Comparison of ENCODE assay signal across 1 cellular context in the genomic region with DNA sequence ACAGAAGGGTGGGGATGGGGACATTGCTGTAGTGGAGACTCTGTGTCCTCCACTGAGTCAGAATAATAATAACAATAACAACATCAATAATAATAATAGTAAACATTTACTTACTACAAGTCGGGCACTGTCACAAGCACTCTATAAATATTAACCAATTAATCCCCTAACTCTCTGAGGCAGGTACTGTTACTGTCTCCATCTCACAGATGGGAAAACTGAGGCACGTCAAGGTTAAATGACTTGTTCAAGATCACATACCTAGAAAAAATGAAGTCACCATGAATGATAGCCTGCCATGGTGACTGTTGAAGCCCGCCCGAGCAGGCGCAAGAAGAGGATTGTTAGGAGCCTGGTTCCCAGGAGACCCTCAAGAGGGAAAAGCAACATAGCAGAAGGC.
TF ChIP-seq lines count a peak whose summit lies in the region.

No MANE protein-coding gene starts in this region.

TF ChIP-seq in endothelial cell of umbilical vein, 7 proteins besides CTCF, POLR2A, EP300 and RAD21:
- TF ChIP-seq, protein P1, sequence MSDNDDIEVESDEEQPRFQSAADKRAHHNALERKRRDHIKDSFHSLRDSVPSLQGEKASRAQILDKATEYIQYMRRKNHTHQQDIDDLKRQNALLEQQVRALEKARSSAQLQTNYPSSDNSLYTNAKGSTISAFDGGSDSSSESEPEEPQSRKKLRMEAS (IDR thresholded peaks at IDR 0.05; ENCODE audit: insufficient read depth, insufficient read length) = no peak
- no peak for TF ChIP-seq EZH2 (IDR thresholded peaks at IDR 0.05; ENCODE audit: borderline replicate concordance, low read depth, low read length, severe bottlenecking)
- no peak for TF ChIP-seq FOS (IDR thresholded peaks at IDR 0.05; ENCODE audit: borderline replicate concordance, insufficient read depth, low read length)
- no peak for TF ChIP-seq MYC (IDR thresholded peaks at IDR 0.05; ENCODE audit: low read depth, low read length)
- TF ChIP-seq JUN (IDR thresholded peaks at IDR 0.05; ENCODE audit: borderline replicate concordance, insufficient read depth, insufficient read length, low read depth) = no peak
- TF ChIP-seq GATA2 (IDR thresholded peaks at IDR 0.05; ENCODE audit: insufficient read depth, insufficient read length, low read depth, low read length) = no peak
- no peak for TF ChIP-seq POLR2AphosphoS5 (IDR thresholded peaks at IDR 0.05; ENCODE audit: insufficient read depth, low read depth, low read length)
